ENCODE assay signal across 8 cellular contexts in the genomic region with DNA sequence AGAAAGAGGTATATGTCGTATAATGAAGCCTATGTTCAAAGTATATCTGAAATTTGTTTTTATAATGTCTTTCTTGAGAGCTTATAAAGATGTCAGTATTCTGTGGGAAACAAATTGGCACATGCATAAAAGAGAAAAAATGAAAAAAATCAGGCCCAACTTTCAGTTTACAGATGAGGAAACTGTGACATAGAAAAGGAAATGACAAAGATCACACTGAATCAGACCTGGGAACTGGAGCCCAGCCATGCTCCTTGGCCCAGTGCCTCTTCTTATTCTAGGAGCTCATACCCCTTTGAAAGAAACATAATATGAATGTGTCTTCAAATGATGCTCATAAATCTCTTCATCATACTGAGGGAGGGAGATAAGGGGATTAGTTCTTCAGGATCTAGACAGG. TPM values are rescaled to one million over a fixed set of nuclear protein-coding genes. Genes with fewer than 3 reads are reported as not detected.
DNase-seq lines count a peak whose midpoint lies in the region; ATAC-seq and TF ChIP-seq lines count a peak whose summit lies in the region.

No MANE protein-coding gene starts in this region.

- H3K4me3 ChIP-seq in foreskin fibroblast (ENCODE audit: low read depth in 1 of 2, low read length in 2 of 2) (peak overlapping the region in 1 of 2 donors; percentile 84), colonic mucosa (no peak overlapping the region)

- H3K4me3 Mint-ChIP-seq in activated CD4-positive, alpha-beta memory T cell treated with anti-CD3 and anti-CD28 coated beads for 36 hours: peak overlapping the region; percentile 96
- peak overlapping the region; percentile 96 for H3K4me3 Mint-ChIP-seq in stimulated activated effector memory CD8-positive, alpha-beta T cell treated with anti-CD3 and anti-CD28 coated beads, Interleukin-12 subunit alpha, Interleukin-12 subunit beta, amount 100 ng/mL, for 72 hours

- CTCF ChIA-PET in activated CD4-positive, alpha-beta memory T cell treated with anti-CD3 and anti-CD28 coated beads for 36 hours (lab: Charles Lee): interaction anchor here (0.7 to 2.3 kb wide), 7 partner anchors 10 to 113 kb away, joined by 3 to 13 read pairs (median 4); no protein-coding TSS in a partner anchor

- intact Hi-C loops in activated CD4-positive, alpha-beta memory T cell treated with anti-CD3 and anti-CD28 coated beads for 36 hours (cut with micrococcal nuclease): loop anchor here (1.0 to 2.0 kb wide), 4 partner anchors 65 to 190 kb away; no protein-coding TSS in a partner anchor
- intact Hi-C loops in colonic mucosa (cut with DNase I): loop anchor here (5.0 kb wide), 1 partner anchor 103 kb away; no protein-coding TSS in a partner anchor

- H3K9ac ChIP-seq in colonic mucosa (ENCODE audit: low read depth in 2 of 2, low read length in 2 of 2): no peak overlapping the region

- H3K36me3 Mint-ChIP-seq in activated CD4-positive, alpha-beta memory T cell treated with anti-CD3 and anti-CD28 coated beads for 36 hours: no peaks in the 10 kb centered on the region
- peaks cover 12% of the 10 kb centered on the region for H3K36me3 Mint-ChIP-seq in stimulated activated effector memory CD8-positive, alpha-beta T cell treated with anti-CD3 and anti-CD28 coated beads, Interleukin-12 subunit alpha, Interleukin-12 subunit beta, amount 100 ng/mL, for 72 hours

- H3K36me3 ChIP-seq in colonic mucosa: no peaks in the 10 kb centered on the region

- H3K27ac Mint-ChIP-seq in activated CD4-positive, alpha-beta memory T cell treated with anti-CD3 and anti-CD28 coated beads for 36 hours: peak overlapping the region; percentile 97
- H3K27ac Mint-ChIP-seq in stimulated activated effector memory CD8-positive, alpha-beta T cell treated with anti-CD3 and anti-CD28 coated beads, Interleukin-12 subunit alpha, Interleukin-12 subunit beta, amount 100 ng/mL, for 72 hours: peak overlapping the region; percentile 97

- peaks cover 4% of the 10 kb centered on the region for H3K9me3 Mint-ChIP-seq in activated CD4-positive, alpha-beta memory T cell treated with anti-CD3 and anti-CD28 coated beads for 36 hours
- H3K9me3 Mint-ChIP-seq in stimulated activated effector memory CD8-positive, alpha-beta T cell treated with anti-CD3 and anti-CD28 coated beads, Interleukin-12 subunit alpha, Interleukin-12 subunit beta, amount 100 ng/mL, for 72 hours: no peaks in the 10 kb centered on the region

- no peaks in the 10 kb centered on the region for H3K27me3 ChIP-seq in colonic mucosa

- peaks cover 27% of the 10 kb centered on the region for H3K4me1 Mint-ChIP-seq in activated CD4-positive, alpha-beta memory T cell treated with anti-CD3 and anti-CD28 coated beads for 36 hours (ENCODE audit: low read depth)
- H3K4me1 Mint-ChIP-seq in stimulated activated effector memory CD8-positive, alpha-beta T cell treated with anti-CD3 and anti-CD28 coated beads, Interleukin-12 subunit alpha, Interleukin-12 subunit beta, amount 100 ng/mL, for 72 hours: peaks cover 39% of the 10 kb centered on the region

- POLR2A ChIA-PET in activated CD4-positive, alpha-beta memory T cell treated with anti-CD3 and anti-CD28 coated beads for 36 hours (lab: Charles Lee): interaction anchor here (0.7 to 2.6 kb wide), 5 partner anchors 10 to 100 kb away, joined by 3 to 20 read pairs (median 3); no protein-coding TSS in a partner anchor

- TF ChIP-seq CTCF in foreskin fibroblast (IDR thresholded peaks at IDR 0.05; ENCODE audit: low read depth, low read length): no peak
- no peak for TF ChIP-seq CTCF in colonic mucosa (IDR thresholded peaks at IDR 0.05)

- no peaks in the 10 kb centered on the region for H3K9me3 ChIP-seq in colonic mucosa

- no peaks in the 10 kb centered on the region for H3K4me1 ChIP-seq in colonic mucosa

- H3K27me3 Mint-ChIP-seq in activated CD4-positive, alpha-beta memory T cell treated with anti-CD3 and anti-CD28 coated beads for 36 hours: no peaks in the 10 kb centered on the region

- peak; percentile 52 for DNase-seq in activated CD4-positive, alpha-beta T cell treated with anti-CD3 and anti-CD28 coated beads for 48 hours
- DNase-seq in activated CD4-positive, alpha-beta T cell treated with anti-CD3 and anti-CD28 coated beads for 1 hour: no peak
- DNase-seq in activated CD4-positive, alpha-beta memory T cell treated with anti-CD3 and anti-CD28 coated beads for 36 hours: peak; percentile 69
- peak; percentile 49 to 66 for DNase-seq in foreskin fibroblast
- no peak for DNase-seq in stimulated activated effector memory CD8-positive, alpha-beta T cell treated with anti-CD3 and anti-CD28 coated beads, Interleukin-12 subunit alpha, Interleukin-12 subunit beta, amount 100 ng/mL, for 72 hours (ENCODE audit: low spot score in 2 of 2)
- DNase-seq in colonic mucosa: no peak
- DNase-seq in NCI-H2171 (lab: John Stamatoyannopoulos, UW): no peak

- ATAC-seq in stimulated activated effector memory CD8-positive, alpha-beta T cell treated with anti-CD3 and anti-CD28 coated beads, Interleukin-12 subunit alpha, Interleukin-12 subunit beta, amount 100 ng/mL, for 72 hours: peak; percentile 61
- no peak for ATAC-seq in HG03520 (IDR thresholded peaks at IDR 0.05; ENCODE audit: unreplicated experiment)

- H3K27ac ChIP-seq in colonic mucosa: no peak overlapping the region

RNA-seq across cellular contexts. Expression of gene TMEM44, which starts 48.4 kb away (rescaled TPM):
- 1 to 10 TPM; 4.0 to 5.8 TPM for total RNA-seq in activated CD4-positive, alpha-beta memory T cell treated with anti-CD3 and anti-CD28 coated beads for 36 hours
- total RNA-seq in colonic mucosa: 10 to 100 TPM; 40.1 to 43.2 TPM

Comparison
In these comparisons a context has a peak if more than half of its experiments do, and no peak if none do; other contexts are left out.
1. DNase-seq: peak in activated CD4-positive, alpha-beta T cell treated with anti-CD3 and anti-CD28 coated beads for 48 hours (single experiment), activated CD4-positive, alpha-beta memory T cell treated with anti-CD3 and anti-CD28 coated beads for 36 hours (single experiment) and foreskin fibroblast (2 of 2); none in activated CD4-positive, alpha-beta T cell treated with anti-CD3 and anti-CD28 coated beads for 1 hour (single experiment), stimulated activated effector memory CD8-positive, alpha-beta T cell treated with anti-CD3 and anti-CD28 coated beads, Interleukin-12 subunit alpha, Interleukin-12 subunit beta, amount 100 ng/mL, for 72 hours (0 of 2), colonic mucosa (single experiment) and NCI-H2171 (single experiment).
2. RNA of gene TMEM44, which starts 48.4 kb away (total RNA-seq): 40.1 to 43.2 TPM in colonic mucosa; 4.0 to 5.8 TPM in activated CD4-positive, alpha-beta memory T cell treated with anti-CD3 and anti-CD28 coated beads for 36 hours; every median in the first group is over 4 times any median in the second.